ENCODE assay signal across 1 cellular context in genomic region chr2:102251849-102252203, GRCh38.
TF ChIP-seq lines count a peak whose summit lies in the region.

No MANE protein-coding gene starts in this region.

TF ChIP-seq in GM23338, 12 proteins besides CTCF, POLR2A, EP300 and RAD21:
- no peak for TF ChIP-seq ZNF462 (CRISPR knock-in tag; IDR thresholded peaks at IDR 0.05)
- no peak for TF ChIP-seq ETS1 (IDR thresholded peaks at IDR 0.05)
- no peak for TF ChIP-seq EZH2 (IDR thresholded peaks at IDR 0.05; ENCODE audit: low read depth, unreplicated experiment)
- no peak for TF ChIP-seq NANOG (IDR thresholded peaks at IDR 0.05; ENCODE audit: borderline replicate concordance)
- TF ChIP-seq CREB1 (CRISPR knock-in tag; IDR thresholded peaks at IDR 0.05; ENCODE audit: low read depth) = no peak
- no peak for TF ChIP-seq ZNF114 (CRISPR knock-in tag; IDR thresholded peaks at IDR 0.05)
- TF ChIP-seq POLR2AphosphoS5 (IDR thresholded peaks at IDR 0.05; ENCODE audit: low read depth) = no peak
- no peak for TF ChIP-seq ZNF331 (CRISPR knock-in tag; IDR thresholded peaks at IDR 0.05; ENCODE audit: low read depth)
- no peak for TF ChIP-seq REST (IDR thresholded peaks at IDR 0.05; ENCODE audit: unreplicated experiment)
- no peak for TF ChIP-seq JUNB (IDR thresholded peaks at IDR 0.05; ENCODE audit: unreplicated experiment)
- no peak for TF ChIP-seq EZH2phosphoT487 (IDR thresholded peaks at IDR 0.05; ENCODE audit: unreplicated experiment)
- no peak for TF ChIP-seq STAT1 (IDR thresholded peaks at IDR 0.05; ENCODE audit: unreplicated experiment)
